22 cellular contexts compared by ENCODE assay signal in the genomic region with DNA sequence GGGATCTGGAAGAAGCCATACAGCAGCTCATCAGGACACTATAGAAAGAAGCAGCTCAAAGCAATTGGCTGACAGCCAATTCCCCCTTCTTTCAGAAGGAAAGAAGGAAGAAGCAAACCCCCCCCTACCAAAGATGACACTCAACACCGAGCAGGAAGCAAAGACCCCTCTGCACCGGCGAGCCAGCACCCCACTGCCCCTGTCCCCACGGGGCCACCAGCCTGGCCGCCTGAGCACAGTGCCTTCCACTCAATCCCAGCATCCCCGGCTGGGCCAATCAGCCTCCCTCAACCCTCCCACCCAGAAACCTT. TPM values are rescaled to one million over a fixed set of nuclear protein-coding genes. Genes with fewer than 3 reads are reported as not detected.
DNase-seq lines count a peak whose midpoint lies in the region; ATAC-seq and TF ChIP-seq lines count a peak whose summit lies in the region.
"Had no signal": no experiment of that assay in that cellular context is flagged by ENCODE, and none has a peak within 500 bp of the region (broad histone marks: within the 10 kb centered on the region; RNA-seq: fewer than 3 reads in every experiment).

No MANE protein-coding gene starts in this region.

- peak overlapping the region; percentile 68 for H3K4me3 ChIP-seq in left ventricle myocardium inferior
- peak overlapping the region; percentile 83 for H3K4me3 ChIP-seq in coronary artery
- peak overlapping the region; percentile 57 for H3K4me3 ChIP-seq in upper lobe of right lung
- H3K4me3 ChIP-seq: GM23248 had no signal

- DNase-seq in left ventricle myocardium inferior (no peak), left cardiac atrium (no peak), coronary artery (ENCODE audit: low spot score) (no peak), sciatic nerve (ENCODE audit: low spot score) (no peak), upper lobe of right lung (no peak), amniotic stem cell (lab: John Stamatoyannopoulos, UW) (no peak)
- DNase-seq in naive thymus-derived CD8-positive, alpha-beta T cell, result no peak
- DNase-seq in activated T-cell treated with anti-CD3 and anti-CD28 coated beads, Interleukin-2, amount 50 U/mL, for 48 hours, result no peak
- DNase-seq: ACHN; Calu3; CD4-positive, CD25-positive, alpha-beta regulatory T cell; DND-41; GDM1; GM23248; KG1; NCI-H1105; NCI-H187; NCI-H2171 treated with DMSO at 0.1 percent for 48 hours; NCI-H510A treated with DMSO at 0.1 percent for 48 hours; Peyer's patch had no signal

- no peaks in the 10 kb centered on the region for H3K9me3 ChIP-seq in left ventricle myocardium inferior (replicated peaks)
- H3K9me3 ChIP-seq in upper lobe of right lung, result no peaks in the 10 kb centered on the region
- H3K9me3 ChIP-seq: Peyer's patch had no signal

- intact Hi-C loops in left ventricle myocardium inferior (cut with micrococcal nuclease) (no loop called here), left cardiac atrium (cut with DNase I) (no loop called here), sciatic nerve (cut with DNase I) (no loop called here), upper lobe of right lung (cut with DNase I) (no loop called here)

- POLR2A ChIA-PET in naive thymus-derived CD8-positive, alpha-beta T cell (lab: Charles Lee), result no interaction called here

- H3K27me3 ChIP-seq in left ventricle myocardium inferior (ENCODE audit: low read depth) (peaks cover 53% of the 10 kb centered on the region), upper lobe of right lung (peaks cover 21% of the 10 kb centered on the region)

- H3K36me3 ChIP-seq in left ventricle myocardium inferior (no peaks in the 10 kb centered on the region), upper lobe of right lung (no peaks in the 10 kb centered on the region)
- H3K36me3 ChIP-seq: Peyer's patch had no signal

- peaks cover 0 to 5% (median 3%) of the 10 kb centered on the region in 9 donors for H3K9me3 Mint-ChIP-seq in naive thymus-derived CD8-positive, alpha-beta T cell

- peaks cover 0 to 5% (median 2%) of the 10 kb centered on the region in 3 donors for H3K36me3 Mint-ChIP-seq in naive thymus-derived CD8-positive, alpha-beta T cell
- H3K36me3 Mint-ChIP-seq: CD4-positive, CD25-positive, alpha-beta regulatory T cell had no signal

- no peak overlapping the region for H3K27ac Mint-ChIP-seq in naive thymus-derived CD8-positive, alpha-beta T cell
- H3K27ac Mint-ChIP-seq: CD4-positive, CD25-positive, alpha-beta regulatory T cell had no signal

- no peak overlapping the region for H3K4me3 Mint-ChIP-seq in naive thymus-derived CD8-positive, alpha-beta T cell
- H3K4me3 Mint-ChIP-seq: CD4-positive, CD25-positive, alpha-beta regulatory T cell had no signal

- peaks cover 22 to 73% (median 44%) of the 10 kb centered on the region in 5 donors for H3K27me3 Mint-ChIP-seq in naive thymus-derived CD8-positive, alpha-beta T cell

- H3K27ac ChIP-seq in left ventricle myocardium inferior (replicated peaks), result peak overlapping the region; percentile 74
- peak overlapping the region; percentile 84 to 92 for H3K27ac ChIP-seq in coronary artery
- no peak overlapping the region for H3K27ac ChIP-seq in upper lobe of right lung
- H3K27ac ChIP-seq: GM23248, HL-60 had no signal

- TF ChIP-seq CTCF in left ventricle myocardium inferior (IDR thresholded peaks at IDR 0.05; ENCODE audit: borderline replicate concordance) (no peak), coronary artery (IDR thresholded peaks at IDR 0.05) (no peak), upper lobe of right lung (IDR thresholded peaks at IDR 0.05) (no peak)

- peaks cover 0 to 11% (median 5%) of the 10 kb centered on the region in 4 donors for H3K4me1 Mint-ChIP-seq in naive thymus-derived CD8-positive, alpha-beta T cell

- ATAC-seq in left cardiac atrium, result no peak
- ATAC-seq in sciatic nerve, result peak; percentile 16
- no peak for ATAC-seq in upper lobe of right lung
- no peak for ATAC-seq in naive thymus-derived CD8-positive, alpha-beta T cell

- H3K4me1 ChIP-seq in left ventricle myocardium inferior (peaks cover 29% of the 10 kb centered on the region), upper lobe of right lung (peaks cover 14% of the 10 kb centered on the region)

RNA-seq across cellular contexts. Expression of a gene that starts 1.2 kb away (rescaled TPM):
- total RNA-seq in left ventricle myocardium inferior, result 1.5 TPM
- 1 to 10 TPM; 1.6 to 3.2 TPM for total RNA-seq in left cardiac atrium
- 7.2 TPM for total RNA-seq in sciatic nerve
- 4.0 TPM for total RNA-seq in upper lobe of right lung
- not detected for total RNA-seq in naive thymus-derived CD8-positive, alpha-beta T cell
- polyA plus RNA-seq in naive thymus-derived CD8-positive, alpha-beta T cell, result not detected
- total RNA-seq: Calu3; CD4-positive, CD25-positive, alpha-beta regulatory T cell; GM23248; M059J had no signal
- polyA plus RNA-seq: CD4-positive, CD25-positive, alpha-beta regulatory T cell; GM23248 had no signal

RNA-seq across cellular contexts. Expression of a gene that starts 1.3 kb away (rescaled TPM):
- total RNA-seq in left ventricle myocardium inferior (not detected), left cardiac atrium (under 1 TPM in 1 of 2 donors, not detected in 1; 0.44 TPM), sciatic nerve (1.8 TPM), upper lobe of right lung (not detected)
- total RNA-seq in naive thymus-derived CD8-positive, alpha-beta T cell, result not detected
- not detected for polyA plus RNA-seq in naive thymus-derived CD8-positive, alpha-beta T cell
- total RNA-seq: Calu3; CD4-positive, CD25-positive, alpha-beta regulatory T cell; GM23248; M059J; Peyer's patch had no signal
- polyA plus RNA-seq: CD4-positive, CD25-positive, alpha-beta regulatory T cell; GM23248 had no signal

RNA-seq across cellular contexts. Expression of a gene that starts 35.8 kb away (rescaled TPM):
- total RNA-seq in left ventricle myocardium inferior (not detected), left cardiac atrium (not detected), sciatic nerve (not detected), upper lobe of right lung (not detected)
- not detected for total RNA-seq in naive thymus-derived CD8-positive, alpha-beta T cell
- polyA plus RNA-seq in naive thymus-derived CD8-positive, alpha-beta T cell, result not detected
- total RNA-seq: Calu3; CD4-positive, CD25-positive, alpha-beta regulatory T cell; GM23248; M059J; Peyer's patch had no signal
- polyA plus RNA-seq: CD4-positive, CD25-positive, alpha-beta regulatory T cell; GM23248 had no signal

RNA-seq across cellular contexts. Expression of a gene that starts 38.0 kb away (rescaled TPM):
- total RNA-seq in left ventricle myocardium inferior (39.0 TPM), left cardiac atrium (10 to 100 TPM; 64.9 to 88.9 TPM), sciatic nerve (106 TPM), upper lobe of right lung (169 TPM)
- 100 to 1,000 TPM; 105 to 109 TPM for total RNA-seq in naive thymus-derived CD8-positive, alpha-beta T cell
- polyA plus RNA-seq in naive thymus-derived CD8-positive, alpha-beta T cell, result 100 to 1,000 TPM in 2 of 3 donors, 10 to 100 TPM in 1; 96.5 to 115 (median 113) TPM
